ENCODE assay signal across 24 cellular contexts in the genomic region with DNA sequence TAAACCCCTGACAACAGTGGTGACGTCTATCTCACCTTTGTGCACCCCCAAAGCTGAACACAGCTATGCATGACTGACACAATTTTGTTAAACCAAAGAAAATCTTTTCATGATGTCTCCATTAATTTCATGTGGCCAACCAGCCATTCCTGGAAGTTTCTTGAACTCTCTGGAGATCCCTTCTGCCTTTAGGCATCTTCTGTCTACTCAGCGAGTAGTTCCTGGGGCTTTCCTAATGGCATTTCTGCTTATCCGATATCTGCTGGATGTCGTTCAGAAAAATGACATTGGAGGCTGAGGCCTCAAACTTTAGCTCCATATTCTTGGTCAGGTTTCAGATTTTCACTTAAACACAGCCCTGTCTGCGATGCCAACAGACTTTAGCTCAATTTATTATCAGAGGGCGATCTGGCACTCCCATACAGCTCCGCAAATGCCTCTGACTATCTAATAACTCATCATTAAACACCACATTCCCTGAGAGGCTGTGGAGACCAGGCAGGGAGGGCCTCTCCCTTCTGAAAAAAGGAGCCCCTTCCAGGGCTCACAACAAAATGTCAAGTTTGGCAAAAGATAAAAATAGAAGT. TPM values are rescaled to one million over a fixed set of nuclear protein-coding genes. Genes with fewer than 3 reads are reported as not detected.
DNase-seq lines count a peak whose midpoint lies in the region; ATAC-seq and TF ChIP-seq lines count a peak whose summit lies in the region.
"Had no signal": no experiment of that assay in that cellular context is flagged by ENCODE, and none has a peak within 500 bp of the region (broad histone marks: within the 10 kb centered on the region; RNA-seq: fewer than 3 reads in every experiment).

No MANE protein-coding gene starts in this region.

- H4K20me1 ChIP-seq in fibroblast of lung (ENCODE audit: control insufficient read depth, extremely low read depth, insufficient read depth, low read length), result no peaks in the 10 kb centered on the region

- TF ChIP-seq CTCF in Panc1 (IDR thresholded peaks at IDR 0.05) (no peak), fibroblast of lung (conservative IDR thresholded peaks at IDR 0.05 in 1 of 2, IDR thresholded peaks at IDR 0.05 in 1 of 2; ENCODE audit: low read depth in 1 of 2, low read length in 2 of 2) (no peak)

- ATAC-seq in Panc1, result no peak
- no peak for ATAC-seq in natural killer cell treated with Interleukin-12 subunit alpha and Interleukin-12 subunit beta and Interleukin-15 and Interleukin-18, amount 100 ng/mL, for 72 hours
- ATAC-seq: naive thymus-derived CD4-positive, alpha-beta T cell had no signal

- no peak overlapping the region for H3K4me3 Mint-ChIP-seq in natural killer cell treated with Interleukin-12 subunit alpha and Interleukin-12 subunit beta and Interleukin-15 and Interleukin-18, amount 100 ng/mL, for 72 hours
- H3K4me3 Mint-ChIP-seq: activated CD4-positive, alpha-beta T cell treated with anti-CD3 and anti-CD28 coated beads, Interleukin-2, amount 10 ng/mL, durations not matched to agents 24 days and 14 days; activated naive CD8-positive, alpha-beta T cell treated with anti-CD3 and anti-CD28 coated beads, Interleukin-2, amount 10 ng/mL, durations not matched to agents 7 days and 5 days; IgD-negative memory B cell; memory B cell; naive thymus-derived CD4-positive, alpha-beta T cell had no signal

- POLR2A ChIA-PET in Panc1 (lab: Charles Lee), result interaction anchor here (0.5 kb wide), 1 partner anchor 646 kb away, joined by 4 read pairs; no protein-coding TSS in a partner anchor

- H3K9me3 Mint-ChIP-seq in natural killer cell treated with Interleukin-12 subunit alpha and Interleukin-12 subunit beta and Interleukin-15 and Interleukin-18, amount 100 ng/mL, for 72 hours, result no peaks in the 10 kb centered on the region
- H3K9me3 Mint-ChIP-seq: activated CD4-positive, alpha-beta T cell treated with anti-CD3 and anti-CD28 coated beads, Interleukin-2, amount 10 ng/mL, durations not matched to agents 24 days and 14 days; activated naive CD8-positive, alpha-beta T cell treated with anti-CD3 and anti-CD28 coated beads, Interleukin-2, amount 10 ng/mL, durations not matched to agents 7 days and 5 days; activated T-helper 2 cell treated with anti-CD3 and anti-CD28 coated beads, Interferon-gamma antibody, Interleukin-2, Interleukin-4, amounts not matched to agents 10 μg/mL and 5 μg/mL and 100 μg/mL, durations not matched to agents 14 hours and 24 hours and 36 hours; IgD-negative memory B cell; memory B cell; naive thymus-derived CD4-positive, alpha-beta T cell had no signal

- H2AFZ ChIP-seq in fibroblast of lung (ENCODE audit: low read length), result peak overlapping the region; percentile 13

- H3K9me3 ChIP-seq in Panc1 (ENCODE audit: control insufficient read depth, insufficient read depth, low read depth, low read length), result no peaks in the 10 kb centered on the region
- H3K9me3 ChIP-seq in fibroblast of lung (ENCODE audit: control insufficient read depth, insufficient read depth, low read depth, low read length), result no peaks in the 10 kb centered on the region
- H3K9me3 ChIP-seq: breast epithelium, ovary had no signal

- H3K79me2 ChIP-seq in fibroblast of lung (ENCODE audit: control insufficient read depth, insufficient read depth, low read length), result no peaks in the 10 kb centered on the region

- H3K36me3 ChIP-seq in Panc1 (ENCODE audit: control insufficient read depth, insufficient read depth, low read length), result no peaks in the 10 kb centered on the region
- H3K36me3 ChIP-seq in fibroblast of lung (ENCODE audit: control insufficient read depth, insufficient read depth, low read length), result no peaks in the 10 kb centered on the region
- H3K36me3 ChIP-seq: breast epithelium, ovary had no signal

- H3K4me1 Mint-ChIP-seq in natural killer cell treated with Interleukin-12 subunit alpha and Interleukin-12 subunit beta and Interleukin-15 and Interleukin-18, amount 100 ng/mL, for 72 hours (ENCODE audit: low read depth in 2 of 2), result peaks cover 9 to 13% of the 10 kb centered on the region in 2 donors

- intact Hi-C loops in Panc1 (cut with micrococcal nuclease; ENCODE audit: unreplicated experiment), result no loop called here

- peak; percentile 51 for DNase-seq in A172 (ENCODE audit: low spot score)
- no peak for DNase-seq in Panc1 (ENCODE audit: low read depth, low spot score)
- peak in 1 of 2 donors; percentile 20 for DNase-seq in fibroblast of lung (ENCODE audit: low read depth in 2 of 2)
- peak; percentile 25 for DNase-seq in retina
- no peak for DNase-seq in activated T-cell treated with anti-CD3 and anti-CD28 coated beads, Interleukin-2, amount 50 U/mL, for 48 hours
- no peak for DNase-seq in natural killer cell treated with Interleukin-12 subunit alpha and Interleukin-12 subunit beta and Interleukin-15 and Interleukin-18, amount 100 ng/mL, for 72 hours (ENCODE audit: low spot score)
- DNase-seq in GDM1 (lab: John Stamatoyannopoulos, UW), result no peak
- no peak for DNase-seq in UCSD-AML1 (lab: John Stamatoyannopoulos, UW; ENCODE audit: unreplicated experiment)
- DNase-seq: ACHN; activated CD4-positive, alpha-beta T cell treated with anti-CD3 and anti-CD28 coated beads, Interleukin-2, amount 10 ng/mL, durations not matched to agents 24 days and 14 days; activated naive CD8-positive, alpha-beta T cell treated with anti-CD3 and anti-CD28 coated beads, Interleukin-2, amount 10 ng/mL, durations not matched to agents 7 days and 5 days; cortex of kidney; kidney; MM.1S; naive thymus-derived CD4-positive, alpha-beta T cell; NCI-H1436 treated with DMSO at 0.1 percent for 48 hours; ovary; Right ventricle myocardium superior; stimulated activated CD4-positive, alpha-beta T cell treated with anti-CD3 and anti-CD28 coated beads, Interleukin-1b, Interleukin-23, amount 100 ng/mL, for 48 hours; stimulated activated naive CD4-positive, alpha-beta T cell had no signal

- no peak overlapping the region for H3K4me3 ChIP-seq in Panc1 (ENCODE audit: low read depth in 2 of 2, low read length in 2 of 2)
- no peak overlapping the region for H3K4me3 ChIP-seq in fibroblast of lung (replicated peaks in 1 of 4; ENCODE audit: control extremely low read depth in 1 of 4, insufficient read depth in 1 of 4, low read depth in 3 of 4, low read length in 4 of 4)
- H3K4me3 ChIP-seq: breast epithelium, ovary had no signal

- H3K9ac ChIP-seq in fibroblast of lung (ENCODE audit: insufficient read depth, low read length), result no peak overlapping the region

- H3K27ac Mint-ChIP-seq in natural killer cell treated with Interleukin-12 subunit alpha and Interleukin-12 subunit beta and Interleukin-15 and Interleukin-18, amount 100 ng/mL, for 72 hours, result no peak overlapping the region
- H3K27ac Mint-ChIP-seq: activated CD4-positive, alpha-beta T cell treated with anti-CD3 and anti-CD28 coated beads, Interleukin-2, amount 10 ng/mL, durations not matched to agents 24 days and 14 days; activated naive CD8-positive, alpha-beta T cell treated with anti-CD3 and anti-CD28 coated beads, Interleukin-2, amount 10 ng/mL, durations not matched to agents 7 days and 5 days; activated T-helper 2 cell treated with anti-CD3 and anti-CD28 coated beads, Interferon-gamma antibody, Interleukin-2, Interleukin-4, amounts not matched to agents 10 μg/mL and 5 μg/mL and 100 μg/mL, durations not matched to agents 14 hours and 24 hours and 36 hours; IgD-negative memory B cell; memory B cell; naive thymus-derived CD4-positive, alpha-beta T cell had no signal

- no peaks in the 10 kb centered on the region for H3K27me3 ChIP-seq in Panc1 (ENCODE audit: control insufficient read depth, insufficient read depth, low read length)
- H3K27me3 ChIP-seq in fibroblast of lung (ENCODE audit: control insufficient read depth, insufficient read depth, low read length), result no peaks in the 10 kb centered on the region
- H3K27me3 ChIP-seq: breast epithelium, ovary had no signal

- peak overlapping the region; percentile 79 for H3K27ac ChIP-seq in Panc1 (ENCODE audit: low read length)
- H3K27ac ChIP-seq in fibroblast of lung (ENCODE audit: insufficient read depth, low read length), result peak overlapping the region; percentile 29
- H3K27ac ChIP-seq: breast epithelium, ovary had no signal

- H3K4me1 ChIP-seq in Panc1 (ENCODE audit: control insufficient read depth, insufficient read depth, low read length) (peaks cover 16% of the 10 kb centered on the region), fibroblast of lung (ENCODE audit: control insufficient read depth, extremely low read depth, insufficient read depth, low read length) (peaks cover 15% of the 10 kb centered on the region)
- H3K4me1 ChIP-seq: breast epithelium had no signal

- CTCF ChIA-PET in Panc1 (lab: Charles Lee), result no interaction called here

- H3K27me3 Mint-ChIP-seq in natural killer cell treated with Interleukin-12 subunit alpha and Interleukin-12 subunit beta and Interleukin-15 and Interleukin-18, amount 100 ng/mL, for 72 hours, result peaks cover 0 to 5% of the 10 kb centered on the region in 2 donors

- peak overlapping the region; percentile 29 for H3K4me2 ChIP-seq in fibroblast of lung (ENCODE audit: extremely low read depth, insufficient read depth, low read length)

- no TSS peak for BruUV-seq in Panc1 (replicated peaks; lab: Mats Ljungman, UMichigan)

- in situ Hi-C loops in Panc1 (cut with HindIII; ENCODE audit: low pct_unique_long_range_greater_than_20kb, low sequenced_read_pairs), result no loop called here

- H3K36me3 Mint-ChIP-seq in natural killer cell treated with Interleukin-12 subunit alpha and Interleukin-12 subunit beta and Interleukin-15 and Interleukin-18, amount 100 ng/mL, for 72 hours, result no peaks in the 10 kb centered on the region
- H3K36me3 Mint-ChIP-seq: memory B cell; naive thymus-derived CD4-positive, alpha-beta T cell had no signal

RNA-seq across cellular contexts. Expression of a gene that starts 46.4 kb away (rescaled TPM):
- 15.9 and 21.7 TPM in 2 replicates for total RNA-seq in A172 (2014; rRNA removed; shearing (Covaris generic))
- total RNA-seq in Panc1 (2021; ENCODE audit: unreplicated experiment) (132 TPM), fibroblast of lung (70.4 and 77.3 TPM in 2 replicates)
- 62.0 TPM for polyA plus RNA-seq in Panc1 (2012; ENCODE audit: insufficient read length)
- 28.0 and 60.5 TPM in 2 replicates for polyA plus RNA-seq in fibroblast of lung
- polyA plus RNA-seq in fibroblast of lung (2012), result 21.6 and 41.3 TPM in 2 replicates
- 30.0 and 65.8 TPM in 2 replicates for polyA minus RNA-seq in fibroblast of lung (ENCODE audit: low replicate concordance)
- total RNA-seq in natural killer cell treated with Interleukin-12 subunit alpha and Interleukin-12 subunit beta and Interleukin-15 and Interleukin-18, amount 100 ng/mL, for 72 hours, result 10 to 100 TPM; 22.9 to 25.2 TPM

Comparison
In these comparisons a context has a peak if more than half of its experiments do, and no peak if none do; other contexts are left out.
1. DNase-seq: peak in A172 (single experiment) and retina (single experiment); none in Panc1 (single experiment), activated T-cell treated with anti-CD3 and anti-CD28 coated beads, Interleukin-2, amount 50 U/mL, for 48 hours (0 of 2), natural killer cell treated with Interleukin-12 subunit alpha and Interleukin-12 subunit beta and Interleukin-15 and Interleukin-18, amount 100 ng/mL, for 72 hours (single experiment), GDM1 (single experiment) and UCSD-AML1 (single experiment).